ENCODE assay signal across 8 cellular contexts in genomic region chr4:5399790-5400421, GRCh38.
DNase-seq lines count a peak whose midpoint lies in the region; ATAC-seq and TF ChIP-seq lines count a peak whose summit lies in the region.
"Had no signal": no experiment of that assay in that cellular context is flagged by ENCODE, and none has a peak within 500 bp of the region (broad histone marks: within the 10 kb centered on the region; RNA-seq: fewer than 3 reads in every experiment).

No MANE protein-coding gene starts in this region.

- H3K27ac Mint-ChIP-seq in osteocyte (ENCODE audit: unreplicated experiment) = no peak overlapping the region

- H3K27me3 Mint-ChIP-seq in osteocyte (ENCODE audit: unreplicated experiment) = no peaks in the 10 kb centered on the region

- H3K4me3 ChIP-seq in GM12865 (ENCODE audit: low read depth, low read length) = no peak overlapping the region

- DNase-seq in GM12865 (ENCODE audit: low read depth) (peak; percentile 32), NAMALWA (ENCODE audit: low spot score) (peak; percentile 47), dermis blood vessel endothelial cell (peak; percentile 65), osteocyte (ENCODE audit: extremely low spot score, unreplicated experiment) (no peak), HK-2 (ENCODE audit: unreplicated experiment) (no peak)
- DNase-seq: stimulated activated CD4-positive, alpha-beta T cell treated with anti-CD3 and anti-CD28 coated beads, Interleukin-12 subunit alpha, Interleukin-12 subunit beta, amount 100 ng/mL, for 4 hours had no signal

- TF ChIP-seq CTCF in GM12865 (IDR thresholded peaks at IDR 0.05; ENCODE audit: insufficient read depth, low read depth, low read length, missing control alignments) (peak; percentile 71), osteocyte (IDR thresholded peaks at IDR 0.05) (peak; percentile 84)

- H3K9me3 Mint-ChIP-seq in osteocyte (ENCODE audit: unreplicated experiment) = peaks cover 9% of the 10 kb centered on the region

- ATAC-seq in HG02970 (IDR thresholded peaks at IDR 0.05; ENCODE audit: low FRiP score, unreplicated experiment) (no peak), HG02642 (IDR thresholded peaks at IDR 0.05; ENCODE audit: poor library complexity, unreplicated experiment) (no peak)

- H3K4me3 Mint-ChIP-seq in osteocyte (ENCODE audit: unreplicated experiment) = no peak overlapping the region

- H3K36me3 Mint-ChIP-seq in osteocyte (ENCODE audit: unreplicated experiment) = peaks cover 14% of the 10 kb centered on the region

- H3K4me1 Mint-ChIP-seq in osteocyte (ENCODE audit: unreplicated experiment) = peaks cover 15% of the 10 kb centered on the region

Comparison
In these comparisons a context has a peak if more than half of its experiments do, and no peak if none do; other contexts are left out.
1. DNase-seq: peak in GM12865 (single experiment), NAMALWA (single experiment) and dermis blood vessel endothelial cell (single experiment); none in osteocyte (single experiment) and HK-2 (single experiment).